In the genomic region with DNA sequence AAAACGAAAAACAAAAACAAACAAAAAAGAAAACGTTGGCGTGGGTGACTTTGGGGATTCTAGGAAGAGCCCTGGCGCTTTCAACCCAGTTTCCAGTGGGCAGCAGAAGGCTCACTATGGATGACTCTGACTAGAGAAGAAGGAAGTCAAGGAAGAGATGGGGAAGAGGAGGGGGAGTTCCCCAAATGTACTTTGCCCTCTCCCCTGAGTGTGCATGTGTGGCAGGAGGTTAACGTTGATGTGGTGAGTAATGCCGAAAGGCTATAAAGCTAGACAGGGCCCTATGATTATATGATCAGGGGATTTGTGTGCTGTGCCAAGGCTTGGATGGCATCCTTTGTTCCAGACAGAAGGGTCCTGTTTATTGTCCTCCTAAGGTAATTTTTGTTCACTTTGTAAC, we compare ENCODE assay signal across 4 cellular contexts. TPM values are rescaled to one million over a fixed set of nuclear protein-coding genes. Genes with fewer than 3 reads are reported as not detected.
"Had no signal": no experiment of that assay in that cellular context is flagged by ENCODE, and none has a peak within 500 bp of the region (broad histone marks: within the 10 kb centered on the region; RNA-seq: fewer than 3 reads in every experiment).

No MANE protein-coding gene starts in this region.

RNA-seq across cellular contexts. Expression of a gene that starts 0.9 kb away (rescaled TPM):
- total RNA-seq: fibroblast of villous mesenchyme, heart left ventricle, subcutaneous adipose tissue had no signal
- polyA plus RNA-seq: cardiac muscle cell had no signal
